In the genomic region with DNA sequence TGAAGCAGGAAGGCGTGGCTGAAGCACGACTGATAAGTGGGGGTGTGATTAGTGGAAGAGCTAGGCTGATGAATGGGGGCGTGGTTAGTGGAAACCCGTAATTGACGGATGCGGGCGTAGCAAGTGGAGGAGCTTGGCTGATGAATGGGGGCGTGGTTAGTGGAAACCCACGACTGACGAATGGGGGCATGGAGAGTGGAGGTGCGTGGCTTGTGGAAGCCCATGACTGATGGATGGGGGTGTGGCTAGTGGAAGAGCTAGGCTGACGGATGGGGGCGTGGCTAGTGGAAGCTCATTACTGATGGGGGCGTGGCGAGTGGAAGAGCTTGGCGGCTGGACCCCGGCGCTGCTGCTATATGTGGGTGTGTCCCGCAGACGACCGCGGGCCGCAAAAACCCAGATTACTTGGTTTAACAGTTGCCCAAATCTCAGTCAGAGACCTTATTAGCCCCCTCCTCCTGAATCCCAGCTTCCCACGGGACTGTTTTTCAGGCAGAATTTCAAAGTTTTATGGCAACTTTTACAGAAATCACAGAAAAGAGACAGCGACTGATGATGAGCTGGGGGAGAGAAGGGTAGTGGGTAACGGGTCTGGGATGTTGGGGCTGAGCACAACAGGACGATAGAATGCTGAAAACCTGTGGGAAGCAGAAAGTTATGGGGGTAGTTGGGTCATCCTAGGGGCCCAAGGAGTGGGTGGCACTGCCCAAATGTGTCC, we compare ENCODE assay signal across 1 cellular context.
TF ChIP-seq lines count a peak whose summit lies in the region.

No MANE protein-coding gene starts in this region.

TF ChIP-seq in IMR-90, 13 proteins besides CTCF, POLR2A, EP300 and RAD21 (continued from another document):
- TF ChIP-seq RCOR1 (IDR thresholded peaks at IDR 0.05; ENCODE audit: insufficient replicate concordance, low read length) (no peak), CEBPB (IDR thresholded peaks at IDR 0.05; ENCODE audit: low read depth, low read length) (no peak)
